ENCODE assay signal across 1 cellular context in the genomic region with DNA sequence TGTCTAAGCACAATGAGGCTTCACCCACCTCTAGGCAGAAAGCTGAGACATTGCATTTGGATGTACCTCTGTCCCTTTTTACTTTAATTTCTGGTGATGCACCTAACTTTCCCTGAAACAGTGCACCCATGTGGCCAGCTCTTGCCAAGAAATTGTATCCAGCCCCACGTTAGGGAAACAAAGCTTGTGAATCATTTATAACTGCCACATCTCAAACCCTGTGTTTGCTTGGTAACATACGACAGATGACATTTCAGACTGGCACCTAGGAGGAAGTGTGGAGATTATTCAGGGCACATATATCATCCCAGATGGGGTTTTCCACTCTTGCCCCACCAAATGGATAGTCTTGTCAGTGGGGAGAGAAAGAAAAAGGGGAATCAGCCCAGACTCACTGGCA.
TF ChIP-seq lines count a peak whose summit lies in the region.

No MANE protein-coding gene starts in this region.

TF ChIP-seq in IMR-90, 13 proteins besides CTCF, POLR2A, EP300 and RAD21:
- peak; percentile 4; the same call in 1 of the 2 replicates for TF ChIP-seq SMC3 (IDR thresholded peaks at IDR 0.05; ENCODE audit: low read depth, low read length)
- peak; percentile 50 for TF ChIP-seq CEBPB (IDR thresholded peaks at IDR 0.05; ENCODE audit: low read depth, low read length)
- no peak for TF ChIP-seq MAZ (IDR thresholded peaks at IDR 0.05; ENCODE audit: borderline replicate concordance, low read depth, low read length)
